In genomic region chr2:166133653-166134052, GRCh38 we compare ENCODE assay signal across 9 cellular contexts. TPM values are rescaled to one million over a fixed set of nuclear protein-coding genes. Genes with fewer than 3 reads are reported as not detected.
"Had no signal": no experiment of that assay in that cellular context is flagged by ENCODE, and none has a peak within 500 bp of the region (broad histone marks: within the 10 kb centered on the region; RNA-seq: fewer than 3 reads in every experiment).

No MANE protein-coding gene starts in this region.

- H3K27ac ChIP-seq: HL-60, KMS-11 had no signal

- H3K36me3 ChIP-seq: HAP-1 had no signal

- DNase-seq: GOT3, H7, HFFc6, IMR-90, KBM-7 had no signal

- H3K4me2 ChIP-seq: KMS-11 had no signal

- H3K9me3 ChIP-seq: HAP-1 had no signal

- H3K4me3 ChIP-seq: HAP-1 had no signal

- H3K9ac ChIP-seq: KMS-11 had no signal

- ATAC-seq: HCT116 had no signal

RNA-seq across cellular contexts. Expression of gene SCN1A, which starts 5.8 kb away (rescaled TPM):
- total RNA-seq: HFFc6 had no signal
- polyA plus RNA-seq: IMR-90 had no signal
